8 cellular contexts compared by ENCODE assay signal in genomic region chr2:229980440-229981184, GRCh38. TPM values are rescaled to one million over a fixed set of nuclear protein-coding genes. Genes with fewer than 3 reads are reported as not detected.
A peak's percentile ranks its signal among the peaks of the same experiment; 100 is the strongest.
DNase-seq lines count a peak whose midpoint lies in the region; ATAC-seq and TF ChIP-seq lines count a peak whose summit lies in the region.

No MANE protein-coding gene starts in this region.

- ATAC-seq in activated CD8-positive, alpha-beta T cell treated with anti-CD3 and anti-CD28 coated beads for 36 hours = peak; percentile 71
- ATAC-seq in left cardiac atrium (peak; percentile 96 to 97), GM21515 (IDR thresholded peaks at IDR 0.05; ENCODE audit: unreplicated experiment) (no peak)

- H3K27ac ChIP-seq in HUES64 (ENCODE audit: low read depth, low read length) = peak overlapping the region; percentile 11; the same call in 1 of the 2 replicates

- peaks cover 9% of the 10 kb centered on the region for H3K4me1 Mint-ChIP-seq in activated CD8-positive, alpha-beta T cell treated with anti-CD3 and anti-CD28 coated beads for 36 hours (ENCODE audit: low read depth)

- H3K4me1 ChIP-seq in HUES64 (ENCODE audit: insufficient read depth, low read length) (peaks cover 9% of the 10 kb centered on the region; the same call in 1 of the 2 replicates), skeletal muscle satellite cell (ENCODE audit: control insufficient read depth, insufficient read depth, low read length) (peaks cover 10% of the 10 kb centered on the region), HAP-1 (no peaks in the 10 kb centered on the region)

- no peaks in the 10 kb centered on the region for H3K27me3 ChIP-seq in HUES64 (ENCODE audit: insufficient read depth, low read length)
- no peaks in the 10 kb centered on the region for H3K27me3 ChIP-seq in skeletal muscle satellite cell (ENCODE audit: control insufficient read depth, insufficient read depth, low read length)
- no peaks in the 10 kb centered on the region for H3K27me3 ChIP-seq in HAP-1 (ENCODE audit: low read depth)

- peaks cover 1% of the 10 kb centered on the region for H3K36me3 Mint-ChIP-seq in activated CD8-positive, alpha-beta T cell treated with anti-CD3 and anti-CD28 coated beads for 36 hours (ENCODE audit: low read depth)

- no peaks in the 10 kb centered on the region for H3K9me3 Mint-ChIP-seq in activated CD8-positive, alpha-beta T cell treated with anti-CD3 and anti-CD28 coated beads for 36 hours

- H3K4me3 ChIP-seq in HUES64 (ENCODE audit: low read length) (no peak overlapping the region), skeletal muscle satellite cell (ENCODE audit: low read length) (no peak overlapping the region), HAP-1 (no peak overlapping the region)

- TF ChIP-seq CTCF in activated CD8-positive, alpha-beta T cell treated with anti-CD3 and anti-CD28 coated beads for 36 hours (IDR thresholded peaks at IDR 0.05) = no peak

- POLR2A ChIA-PET in activated CD8-positive, alpha-beta T cell treated with anti-CD3 and anti-CD28 coated beads for 36 hours (lab: Charles Lee) = no interaction called here
- POLR2A ChIA-PET in HEK293T (lab: Yijun Ruan, JAX) = no interaction called here

- H3K4me2 ChIP-seq in skeletal muscle satellite cell (ENCODE audit: low read length) = peak overlapping the region; percentile 62

- CTCF ChIA-PET in activated CD8-positive, alpha-beta T cell treated with anti-CD3 and anti-CD28 coated beads for 36 hours (lab: Charles Lee) = no interaction called here
- CTCF ChIA-PET in HEK293T (lab: Yijun Ruan, JAX) = no interaction called here

- no peaks in the 10 kb centered on the region for H3K9me3 ChIP-seq in HUES64 (ENCODE audit: insufficient read depth, low read depth, low read length)
- H3K9me3 ChIP-seq in skeletal muscle satellite cell (replicated peaks; ENCODE audit: low read length) = no peaks in the 10 kb centered on the region
- H3K9me3 ChIP-seq in HAP-1 = no peaks in the 10 kb centered on the region

- H3K36me3 ChIP-seq in HUES64 (ENCODE audit: insufficient read depth, low read length) = 0 out of 2 replicates have a peak, but pooled peaks cover 2% of the 10 kb centered on the region
- no peaks in the 10 kb centered on the region for H3K36me3 ChIP-seq in skeletal muscle satellite cell (ENCODE audit: insufficient read depth, low read length)
- H3K36me3 ChIP-seq in HAP-1 (replicated peaks) = no peaks in the 10 kb centered on the region

- in situ Hi-C loops in HAP-1 (cut with MboI; ENCODE audit: low sequenced_read_pairs) = no loop called here

- no peak overlapping the region for H3K4me3 Mint-ChIP-seq in activated CD8-positive, alpha-beta T cell treated with anti-CD3 and anti-CD28 coated beads for 36 hours

- DNase-seq in GM03348 (ENCODE audit: low spot score) (peak; percentile 69), left cardiac atrium (peak; percentile 61), HAP-1 (ENCODE audit: low spot score in 2 of 2) (no peak), HEK293T (ENCODE audit: extremely low spot score) (no peak)
- DNase-seq in activated CD8-positive, alpha-beta T cell treated with anti-CD3 and anti-CD28 coated beads for 36 hours = peak; percentile 18

- H3K27ac Mint-ChIP-seq in activated CD8-positive, alpha-beta T cell treated with anti-CD3 and anti-CD28 coated beads for 36 hours = no peak overlapping the region

- intact Hi-C loops in activated CD8-positive, alpha-beta T cell treated with anti-CD3 and anti-CD28 coated beads for 36 hours (cut with micrococcal nuclease) = no loop called here
- intact Hi-C loops in left cardiac atrium (cut with DNase I) = no loop called here

- no peaks in the 10 kb centered on the region for H3K27me3 Mint-ChIP-seq in activated CD8-positive, alpha-beta T cell treated with anti-CD3 and anti-CD28 coated beads for 36 hours

- no peak overlapping the region for H3K9ac ChIP-seq in HUES64 (ENCODE audit: low read depth, low read length)
- no peak overlapping the region for H3K9ac ChIP-seq in skeletal muscle satellite cell (ENCODE audit: low read depth, low read length)

- WGBS in HUES64 = 60% methylated on average over 7 of the region's 7 CpGs

TF ChIP-seq in HEK293T, 16 proteins besides CTCF, POLR2A, EP300 and RAD21:
- no peak for TF ChIP-seq SP1 (IDR thresholded peaks at IDR 0.05)
- TF ChIP-seq TARDBP (IDR thresholded peaks at IDR 0.05) = no peak
- TF ChIP-seq L3MBTL2 (conservative IDR thresholded peaks at IDR 0.05) = no peak
- TF ChIP-seq PKNOX1 (IDR thresholded peaks at IDR 0.05) = no peak
- TF ChIP-seq HDGF (IDR thresholded peaks at IDR 0.05; ENCODE audit: borderline replicate concordance) = no peak
- no peak for TF ChIP-seq ARNT (IDR thresholded peaks at IDR 0.05)
- no peak for TF ChIP-seq NFRKB (IDR thresholded peaks at IDR 0.05)

RNA-seq across cellular contexts. Expression of gene FBXO36, which starts 58.3 kb away (rescaled TPM):
- 2.6 TPM for polyA plus RNA-seq in HUES64 (2013, experiment 1 of 2)
- 3.4 TPM for polyA plus RNA-seq in HUES64 (2013, experiment 2 of 2)
- total RNA-seq in activated CD8-positive, alpha-beta T cell treated with anti-CD3 and anti-CD28 coated beads for 36 hours = 1 to 10 TPM; 1.6 to 2.0 TPM
- total RNA-seq in left cardiac atrium = 1 to 10 TPM; 1.4 to 1.6 TPM
- total RNA-seq in skeletal muscle satellite cell (2012; rRNA removed) = 3.3 and 4.2 TPM in 2 replicates

RNA-seq across cellular contexts. Expression of gene TRIP12, which starts 58.8 kb away (rescaled TPM):
- 63.3 TPM for polyA plus RNA-seq in HUES64 (2013, experiment 1 of 2)
- polyA plus RNA-seq in HUES64 (2013, experiment 2 of 2) = 65.7 TPM
- total RNA-seq in activated CD8-positive, alpha-beta T cell treated with anti-CD3 and anti-CD28 coated beads for 36 hours = 100 to 1,000 TPM; 208 to 212 TPM
- 100 to 1,000 TPM; 166 to 200 TPM for total RNA-seq in left cardiac atrium
- total RNA-seq in skeletal muscle satellite cell (2012; rRNA removed) = 206 and 237 TPM in 2 replicates

Comparison
In these comparisons a context has a peak if more than half of its experiments do, and no peak if none do; other contexts are left out.
1. DNase-seq: peak in GM03348 (single experiment), activated CD8-positive, alpha-beta T cell treated with anti-CD3 and anti-CD28 coated beads for 36 hours (single experiment) and left cardiac atrium (single experiment); none in HAP-1 (0 of 2) and HEK293T (single experiment).